ENCODE assay signal across 12 cellular contexts in the genomic region with DNA sequence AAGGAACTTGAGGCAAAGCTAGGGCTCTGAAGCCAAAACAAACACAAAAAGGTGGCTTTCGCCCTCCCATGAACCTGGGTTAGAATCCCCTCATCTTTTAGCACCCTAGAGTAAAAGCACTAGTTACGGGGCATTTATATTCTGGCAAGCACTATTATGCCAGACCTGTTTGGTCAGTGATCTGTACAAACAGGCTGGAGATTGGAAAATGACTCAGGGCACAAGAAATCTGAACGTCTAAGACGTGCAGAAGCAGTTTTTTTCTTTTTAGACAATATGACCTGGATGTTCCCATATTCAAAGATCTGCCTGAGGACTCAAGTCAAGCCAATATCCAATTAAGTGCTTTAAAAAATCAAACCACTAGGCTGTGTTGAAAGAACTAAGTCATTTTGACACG. TPM values are rescaled to one million over a fixed set of nuclear protein-coding genes. Genes with fewer than 3 reads are reported as not detected.
A peak's percentile ranks its signal among the peaks of the same experiment; 100 is the strongest.
DNase-seq lines count a peak whose midpoint lies in the region; ATAC-seq, FAIRE-seq and TF ChIP-seq lines count a peak whose summit lies in the region.
"Had no signal": no experiment of that assay in that cellular context is flagged by ENCODE, and none has a peak within 500 bp of the region (broad histone marks: within the 10 kb centered on the region; RNA-seq: fewer than 3 reads in every experiment).

No MANE protein-coding gene starts in this region.

- peaks cover 53% of the 10 kb centered on the region for H3K9me3 Mint-ChIP-seq in neural progenitor cell

- H3K27me3 Mint-ChIP-seq in neural progenitor cell (ENCODE audit: insufficient read depth, low read depth): peaks cover 14% of the 10 kb centered on the region

- no peak overlapping the region for H3K9ac ChIP-seq in neural progenitor cell

- H3K9me3 ChIP-seq in DOHH2 (ENCODE audit: control insufficient read depth, insufficient read depth, low read length): peaks cover 30% of the 10 kb centered on the region
- H3K9me3 ChIP-seq in RWPE2 (ENCODE audit: severe bottlenecking): peaks cover 27% of the 10 kb centered on the region
- H3K9me3 ChIP-seq in neural progenitor cell (ENCODE audit: low read depth): peaks cover 33% of the 10 kb centered on the region

- H4K20me1 ChIP-seq in DOHH2 (ENCODE audit: control insufficient read depth, insufficient read depth, low read depth, low read length): no peaks in the 10 kb centered on the region
- H4K20me1 ChIP-seq in neural progenitor cell (ENCODE audit: low read depth): peaks cover 11% of the 10 kb centered on the region

- TF ChIP-seq CTCF in DOHH2 (IDR thresholded peaks at IDR 0.05; ENCODE audit: low read depth, low read length, poor library complexity, severe bottlenecking) (no peak), RWPE2 (IDR thresholded peaks at IDR 0.05; ENCODE audit: poor library complexity, severe bottlenecking) (no peak), dorsolateral prefrontal cortex (IDR thresholded peaks at IDR 0.05 in 54 of 56, conservative IDR thresholded peaks at IDR 0.05 in 2 of 56; ENCODE audit: low read depth in 1 of 56, partially characterized antibody in 56 of 56) (no peak), neural progenitor cell (IDR thresholded peaks at IDR 0.05) (no peak)

- H3K4me1 ChIP-seq in DOHH2 (ENCODE audit: control insufficient read depth, low read length): peaks cover 32% of the 10 kb centered on the region
- peaks cover 23% of the 10 kb centered on the region for H3K4me1 ChIP-seq in RWPE2 (ENCODE audit: insufficient read depth, poor library complexity, severe bottlenecking)
- peaks cover 19% of the 10 kb centered on the region for H3K4me1 ChIP-seq in neural progenitor cell

- H3K4me2 ChIP-seq in DOHH2 (ENCODE audit: low read length) (peak overlapping the region; percentile 82), neural progenitor cell (no peak overlapping the region)

- H3K27ac ChIP-seq in DOHH2 (ENCODE audit: low read depth, low read length) (no peak overlapping the region), RWPE2 (ENCODE audit: poor library complexity, severe bottlenecking) (peak overlapping the region; percentile 81), dorsolateral prefrontal cortex (peak overlapping the region in 1 of 59 donors; percentile 99), neural progenitor cell (no peak overlapping the region), caudate nucleus (ENCODE audit: low read depth, low read length) (no peak overlapping the region)
- H3K27ac ChIP-seq: SJSA1 had no signal

- H3K36me3 ChIP-seq in DOHH2 (ENCODE audit: control insufficient read depth, low read length): peaks cover 42% of the 10 kb centered on the region
- H3K36me3 ChIP-seq in RWPE2 (ENCODE audit: low read depth): peaks cover 48% of the 10 kb centered on the region
- H3K36me3 ChIP-seq in neural progenitor cell: peaks cover 26% of the 10 kb centered on the region

- DNase-seq in RWPE2 (ENCODE audit: low spot score) (no peak), dorsolateral prefrontal cortex (no peak), neural progenitor cell (ENCODE audit: low spot score) (no peak), 8988T (no peak), caudate nucleus (lab: John Stamatoyannopoulos, UW) (no peak), GM19239 (ENCODE audit: insufficient read length, low spot score) (no peak)
- DNase-seq: DMS153, heart left ventricle, mesendoderm had no signal

- H2AFZ ChIP-seq in neural progenitor cell (replicated peaks): no peak overlapping the region

- ATAC-seq in RWPE2 (ENCODE audit: low read depth): no peak
- no peak for ATAC-seq in HG03521 (IDR thresholded peaks at IDR 0.05; ENCODE audit: unreplicated experiment)
- ATAC-seq: heart left ventricle had no signal

- H3F3A ChIP-seq in DOHH2 (ENCODE audit: control insufficient read depth, insufficient read depth) (no peaks in the 10 kb centered on the region), neural progenitor cell (ENCODE audit: low read depth) (peaks cover 50% of the 10 kb centered on the region)

- peaks cover 56% of the 10 kb centered on the region for H3K36me3 Mint-ChIP-seq in neural progenitor cell

- H3K27ac Mint-ChIP-seq in neural progenitor cell: no peak overlapping the region

- no peaks in the 10 kb centered on the region for H3K9me2 ChIP-seq in DOHH2 (replicated peaks; ENCODE audit: control insufficient read depth, low read length)

- H3K27me3 ChIP-seq in DOHH2 (ENCODE audit: control insufficient read depth, low read length) (no peaks in the 10 kb centered on the region), RWPE2 (ENCODE audit: insufficient read depth, poor library complexity, severe bottlenecking) (no peaks in the 10 kb centered on the region), dorsolateral prefrontal cortex (no peaks in the 10 kb centered on the region), neural progenitor cell (peaks cover 26% of the 10 kb centered on the region)
- H3K27me3 ChIP-seq: heart left ventricle, SJSA1 had no signal

- FAIRE-seq in GM19239 (lab: Jason Lieb, UNC): no peak

- peaks cover 43% of the 10 kb centered on the region for H3K4me1 Mint-ChIP-seq in neural progenitor cell

- H3K4me3 ChIP-seq in DOHH2 (ENCODE audit: low read length) (peak overlapping the region; percentile 85), RWPE2 (ENCODE audit: severe bottlenecking) (peak overlapping the region; percentile 89), dorsolateral prefrontal cortex (peak overlapping the region in 32 of 59 donors; percentile 72 to 100 (median 94)), neural progenitor cell (no peak overlapping the region)
- H3K4me3 ChIP-seq: SJSA1 had no signal

- H3K4me3 Mint-ChIP-seq in neural progenitor cell: peak overlapping the region; percentile 96

- H3K79me2 ChIP-seq in DOHH2 (ENCODE audit: control insufficient read depth, low read length) (peaks cover 26% of the 10 kb centered on the region), neural progenitor cell (ENCODE audit: low read depth) (peaks cover 20% of the 10 kb centered on the region)

- intact Hi-C loops in dorsolateral prefrontal cortex (cut with DNase I): loop anchor here (5.0 to 10.0 kb wide), 3 partner anchors 36 to 171 kb away; partner anchors contain the start of gene E2F2 (in 1 of the 2)

RNA-seq across cellular contexts. Expression of gene ZNF436, which starts 3.0 kb away (rescaled TPM):
- total RNA-seq in dorsolateral prefrontal cortex (10 to 100 TPM; 15.3 to 34.8 (median 19.1) TPM), neural progenitor cell (ENCODE audit: low replicate concordance) (10.4 and 15.4 TPM in 2 replicates)

RNA-seq across cellular contexts. Expression of gene HNRNPR, which starts 22.5 kb away (rescaled TPM):
- total RNA-seq in dorsolateral prefrontal cortex (100 to 1,000 TPM in 88 of 120 experiments, 10 to 100 TPM in 32; 86.5 to 128 (median 105) TPM), neural progenitor cell (ENCODE audit: low replicate concordance) (231 and 317 TPM in 2 replicates)

RNA-seq across cellular contexts. Expression of gene TCEA3, which starts 58.0 kb away (rescaled TPM):
- 10 to 100 TPM in 83 of 120 experiments, 1 to 10 TPM in 37; 4.4 to 24.9 (median 11.7) TPM for total RNA-seq in dorsolateral prefrontal cortex
- 0.53 and 0.54 TPM in 2 replicates for total RNA-seq in neural progenitor cell (ENCODE audit: low replicate concordance)
